Comparison of ENCODE assay signal across 11 cellular contexts in genomic region chr11:112227471-112227870, GRCh38. TPM values are rescaled to one million over a fixed set of nuclear protein-coding genes. Genes with fewer than 3 reads are reported as not detected.
DNase-seq lines count a peak whose midpoint lies in the region; ATAC-seq, FAIRE-seq and TF ChIP-seq lines count a peak whose summit lies in the region.
"Had no signal": no experiment of that assay in that cellular context is flagged by ENCODE, and none has a peak within 500 bp of the region (broad histone marks: within the 10 kb centered on the region; RNA-seq: fewer than 3 reads in every experiment).

No MANE protein-coding gene starts in this region.

- no TSS peak for BruUV-seq in Caco-2 (replicated peaks; lab: Mats Ljungman, UMichigan)
- BruUV-seq in PC-9 (replicated peaks; lab: Mats Ljungman, UMichigan): no TSS peak

- H3K27ac Mint-ChIP-seq in Caco-2 (ENCODE audit: unreplicated experiment) (peak overlapping the region; percentile 98), endothelial cell (ENCODE audit: unreplicated experiment) (peak overlapping the region; percentile 97)

- H4K20me1 ChIP-seq in PC-9 (ENCODE audit: insufficient read depth) (no peaks in the 10 kb centered on the region), osteoblast (ENCODE audit: insufficient read depth, low read length) (no peaks in the 10 kb centered on the region)

- FAIRE-seq in GM12892 (lab: Jason Lieb, UNC): no peak

- H2AFZ ChIP-seq in PC-9: no peak overlapping the region
- H2AFZ ChIP-seq in osteoblast (ENCODE audit: low read length): no peak overlapping the region

- H3K36me3 Mint-ChIP-seq in Caco-2 (ENCODE audit: insufficient read depth, unreplicated experiment) (peaks cover 59% of the 10 kb centered on the region), endothelial cell (ENCODE audit: low read depth, unreplicated experiment) (peaks cover 17% of the 10 kb centered on the region)

- TF ChIP-seq CTCF in Caco-2 (IDR thresholded peaks at IDR 0.05; ENCODE audit: insufficient read depth in 1 of 2, low read depth in 1 of 2, low read length in 1 of 2, severe bottlenecking in 1 of 2, unreplicated experiment in 1 of 2): no peak
- no peak for TF ChIP-seq CTCF in PC-9 (conservative IDR thresholded peaks at IDR 0.05)
- no peak for TF ChIP-seq CTCF in endothelial cell (IDR thresholded peaks at IDR 0.05; ENCODE audit: unreplicated experiment)
- no peak for TF ChIP-seq CTCF in osteoblast (IDR thresholded peaks at IDR 0.05; ENCODE audit: extremely low read depth, low read depth, low read length)

- H3K36me3 ChIP-seq in Caco-2 (ENCODE audit: control insufficient read depth, insufficient read depth, low read length) (peaks cover 3% of the 10 kb centered on the region; the same call in 1 of the 2 replicates), PC-9 (ENCODE audit: low read depth) (peaks cover 26% of the 10 kb centered on the region), osteoblast (ENCODE audit: insufficient read depth, low read length) (peaks cover 27% of the 10 kb centered on the region)

- H3K4me3 Mint-ChIP-seq in Caco-2 (ENCODE audit: unreplicated experiment) (peak overlapping the region; percentile 98), endothelial cell (ENCODE audit: unreplicated experiment) (peak overlapping the region; percentile 90)

- H3K4me3 ChIP-seq in Caco-2 (ENCODE audit: low read depth, low read length): peak overlapping the region; percentile 63; the same call in 1 of the 2 replicates
- peak overlapping the region; percentile 98 for H3K4me3 ChIP-seq in PC-9
- H3K4me3 ChIP-seq in osteoblast (ENCODE audit: insufficient read depth, low read length): peak overlapping the region; percentile 96

- DNase-seq in Caco-2: no peak
- DNase-seq in PC-9: no peak
- no peak for DNase-seq in endothelial cell (ENCODE audit: low spot score)
- no peak for DNase-seq in osteoblast (ENCODE audit: insufficient read length, low spot score, missing footprints)
- no peak for DNase-seq in stimulated activated CD4-positive, alpha-beta T cell treated with anti-CD3 and anti-CD28 coated beads, Interleukin-2, amount 100 ng/mL, for 24 hours
- DNase-seq in GM12892 (ENCODE audit: insufficient read length): no peak
- no peak for DNase-seq in HuH-7.5 (ENCODE audit: low spot score)
- DNase-seq: activated CD4-positive, CD25-positive, alpha-beta regulatory T cell treated with anti-CD3 and anti-CD28 coated beads, Interleukin-2, amount 50 U/mL, for 72 hours; islet precursor cell had no signal

- CTCF ChIA-PET in Caco-2 (lab: Charles Lee): interaction anchor here (2.1 kb wide), 1 partner anchor 53 kb away, joined by 15 read pairs; no protein-coding TSS in a partner anchor
- CTCF ChIA-PET in PC-9 (lab: Charles Lee): interaction anchor here (0.6 kb wide), 2 partner anchors 51 to 52 kb away, joined by 3 to 10 read pairs; no protein-coding TSS in a partner anchor

- H3K27me3 Mint-ChIP-seq in Caco-2 (ENCODE audit: insufficient read depth, unreplicated experiment) (no peaks in the 10 kb centered on the region), endothelial cell (ENCODE audit: unreplicated experiment) (peaks cover 3% of the 10 kb centered on the region)

- no peak for ATAC-seq in GM21447 (IDR thresholded peaks at IDR 0.05; ENCODE audit: unreplicated experiment)

- H3K9me3 ChIP-seq in Caco-2: no peaks in the 10 kb centered on the region
- no peaks in the 10 kb centered on the region for H3K9me3 ChIP-seq in PC-9 (ENCODE audit: insufficient read depth, low read depth)
- H3K9me3 ChIP-seq in osteoblast (ENCODE audit: low read depth, low read length): no peaks in the 10 kb centered on the region

- H3K9me2 ChIP-seq in PC-9 (ENCODE audit: insufficient read depth): no peaks in the 10 kb centered on the region

- no peaks in the 10 kb centered on the region for H3F3A ChIP-seq in PC-9 (ENCODE audit: insufficient read depth, low read depth)

- H3K4me2 ChIP-seq in PC-9 (peak overlapping the region; percentile 96), osteoblast (ENCODE audit: insufficient read depth, low read length) (peak overlapping the region; percentile 99)

- H3K4me1 Mint-ChIP-seq in Caco-2 (ENCODE audit: low read depth, unreplicated experiment) (peaks cover 16% of the 10 kb centered on the region), endothelial cell (ENCODE audit: unreplicated experiment) (peaks cover 13% of the 10 kb centered on the region)

- peaks cover 24% of the 10 kb centered on the region for H3K4me1 ChIP-seq in Caco-2
- H3K4me1 ChIP-seq in PC-9 (replicated peaks; ENCODE audit: insufficient read depth): peaks cover 10% of the 10 kb centered on the region
- peaks cover 25% of the 10 kb centered on the region for H3K4me1 ChIP-seq in osteoblast (ENCODE audit: insufficient read depth, low read length)

- no peak for TF ChIP-seq POLR2A in GM12892 (IDR thresholded peaks at IDR 0.05; ENCODE audit: low read depth, low read length)

- H3K27ac ChIP-seq in PC-9: no peak overlapping the region
- peak overlapping the region; percentile 99 for H3K27ac ChIP-seq in osteoblast (ENCODE audit: low read depth, low read length)

- H3K9me3 Mint-ChIP-seq in Caco-2 (ENCODE audit: unreplicated experiment): no peaks in the 10 kb centered on the region
- H3K9me3 Mint-ChIP-seq in endothelial cell (ENCODE audit: unreplicated experiment): no peaks in the 10 kb centered on the region

- POLR2A ChIA-PET in Caco-2 (lab: Charles Lee) (no interaction called here), PC-9 (lab: Charles Lee; ENCODE audit: unreplicated experiment) (no interaction called here)

- H3K79me2 ChIP-seq in PC-9 (ENCODE audit: low read depth): peaks cover 32% of the 10 kb centered on the region
- H3K79me2 ChIP-seq in osteoblast (ENCODE audit: insufficient read depth, low read length): peaks cover 47% of the 10 kb centered on the region

- intact Hi-C loops in Caco-2 (cut with micrococcal nuclease; ENCODE audit: unreplicated experiment): no loop called here
- intact Hi-C loops in PC-9 (cut with micrococcal nuclease; ENCODE audit: unreplicated experiment): loop anchor here (2.0 to 10.0 kb wide), 2 partner anchors 53 to 357 kb away; no protein-coding TSS in a partner anchor

- H3K27me3 ChIP-seq in Caco-2 (replicated peaks; ENCODE audit: control insufficient read depth, insufficient read depth, low read length): no peaks in the 10 kb centered on the region
- H3K27me3 ChIP-seq in PC-9 (ENCODE audit: insufficient read depth, low read depth): no peaks in the 10 kb centered on the region
- H3K27me3 ChIP-seq in osteoblast (ENCODE audit: insufficient read depth, low read length): no peaks in the 10 kb centered on the region

RNA-seq across cellular contexts. Expression of gene PTS, which starts 1.2 kb away (rescaled TPM):
- total RNA-seq in Caco-2 (2022) (78.0 and 79.5 TPM in 2 replicates), PC-9 (2021) (37.6 and 43.0 TPM in 2 replicates), endothelial cell (ENCODE audit: unreplicated experiment) (40.1 TPM), osteoblast (48.0 and 56.5 TPM in 2 replicates)
- polyA plus RNA-seq in GM12892 (2012; ENCODE audit: missing spikeins): 14.1 TPM

RNA-seq across cellular contexts. Expression of gene PLET1, which starts 33.2 kb away (rescaled TPM):
- total RNA-seq in Caco-2 (2022): not detected in 2 replicates
- not detected in 2 replicates for total RNA-seq in PC-9 (2021)
- not detected for total RNA-seq in endothelial cell (ENCODE audit: unreplicated experiment)
- total RNA-seq in osteoblast: not detected in 2 replicates
- polyA plus RNA-seq in GM12892 (2012; ENCODE audit: missing spikeins): not detected
- total RNA-seq: temporal lobe had no signal

RNA-seq across cellular contexts. Expression of gene BCO2, which starts 52.2 kb away (rescaled TPM):
- total RNA-seq in Caco-2 (2022) (1.3 and 2.2 TPM in 2 replicates), PC-9 (2021) (3.0 and 3.3 TPM in 2 replicates), endothelial cell (ENCODE audit: unreplicated experiment) (2.6 TPM), osteoblast (0.72 and 2.4 TPM in 2 replicates)
- 0.98 TPM for polyA plus RNA-seq in GM12892 (2012; ENCODE audit: missing spikeins)
